Comparison of ENCODE assay signal across 1 cellular context in the genomic region with DNA sequence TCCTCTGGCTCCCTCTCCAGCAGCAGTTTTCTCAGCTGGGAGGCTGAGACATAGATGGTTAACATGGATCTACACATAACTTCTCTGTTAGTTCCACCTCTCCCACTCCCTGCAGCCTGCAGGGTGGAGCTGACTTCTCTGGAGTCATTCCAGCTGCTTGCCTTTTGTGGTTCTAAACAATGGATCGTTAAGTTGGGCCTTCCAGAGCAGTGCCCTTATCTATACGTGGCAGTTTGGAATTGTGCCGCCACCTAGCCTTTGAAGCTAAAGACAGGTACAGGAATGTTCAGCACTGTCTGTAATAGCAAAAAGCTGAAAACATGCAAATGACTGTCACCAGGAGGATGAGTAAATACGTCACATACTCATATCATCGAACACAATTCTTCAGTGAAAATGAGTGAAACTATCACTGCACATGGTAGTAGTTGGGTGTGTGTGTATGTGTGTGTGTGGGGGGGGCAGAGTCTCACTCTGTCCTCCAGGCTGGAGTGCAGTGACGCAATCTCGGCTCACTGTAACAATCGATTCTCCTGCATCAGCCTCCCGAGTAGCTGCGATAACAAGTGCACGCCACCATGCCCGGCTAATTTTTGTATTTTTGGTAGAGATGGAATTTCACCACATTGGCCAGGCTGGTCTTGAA.
TF ChIP-seq lines count a peak whose summit lies in the region.

No MANE protein-coding gene starts in this region.

TF ChIP-seq in K562, 482 proteins besides CTCF, POLR2A, EP300 and RAD21 (continued from another document and continues in another):
- TF ChIP-seq ZFX (CRISPR knock-in tag; IDR thresholded peaks at IDR 0.05), result peak; percentile 43; the same call in 1 of the 2 replicates
- no peak for TF ChIP-seq NFATC3 (IDR thresholded peaks at IDR 0.05)
- TF ChIP-seq HNRNPK (IDR thresholded peaks at IDR 0.05; ENCODE audit: low read depth, low read length, poor library complexity, severe bottlenecking), result no peak
- no peak for TF ChIP-seq NFYB (IDR thresholded peaks at IDR 0.05; ENCODE audit: extremely low read depth, insufficient read length)
- TF ChIP-seq, protein P1, sequence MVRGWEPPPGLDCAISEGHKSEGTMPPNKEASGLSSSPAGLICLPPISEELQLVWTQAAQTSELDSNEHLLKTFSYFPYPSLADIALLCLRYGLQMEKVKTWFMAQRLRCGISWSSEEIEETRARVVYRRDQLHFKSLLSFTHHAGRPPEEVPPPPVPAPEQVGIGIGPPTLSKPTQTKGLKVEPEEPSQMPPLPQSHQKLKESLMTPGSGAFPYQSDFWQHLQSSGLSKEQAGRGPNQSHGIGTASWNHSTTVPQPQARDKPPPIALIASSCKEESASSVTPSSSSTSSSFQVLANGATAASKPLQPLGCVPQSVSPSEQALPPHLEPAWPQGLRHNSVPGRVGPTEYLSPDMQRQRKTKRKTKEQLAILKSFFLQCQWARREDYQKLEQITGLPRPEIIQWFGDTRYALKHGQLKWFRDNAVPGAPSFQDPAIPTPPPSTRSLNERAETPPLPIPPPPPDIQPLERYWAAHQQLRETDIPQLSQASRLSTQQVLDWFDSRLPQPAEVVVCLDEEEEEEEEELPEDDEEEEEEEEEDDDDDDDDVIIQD (CRISPR knock-in tag; IDR thresholded peaks at IDR 0.05), result no peak
- TF ChIP-seq ARID1B (IDR thresholded peaks at IDR 0.05), result peak; percentile 50
- TF ChIP-seq, protein P2, sequence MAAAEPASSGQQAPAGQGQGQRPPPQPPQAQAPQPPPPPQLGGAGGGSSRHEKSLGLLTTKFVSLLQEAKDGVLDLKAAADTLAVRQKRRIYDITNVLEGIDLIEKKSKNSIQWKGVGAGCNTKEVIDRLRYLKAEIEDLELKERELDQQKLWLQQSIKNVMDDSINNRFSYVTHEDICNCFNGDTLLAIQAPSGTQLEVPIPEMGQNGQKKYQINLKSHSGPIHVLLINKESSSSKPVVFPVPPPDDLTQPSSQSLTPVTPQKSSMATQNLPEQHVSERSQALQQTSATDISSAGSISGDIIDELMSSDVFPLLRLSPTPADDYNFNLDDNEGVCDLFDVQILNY (CRISPR knock-in tag; IDR thresholded peaks at IDR 0.05), result no peak
- peak; percentile 69 for TF ChIP-seq NFIC (IDR thresholded peaks at IDR 0.05)
- TF ChIP-seq TCF3 (CRISPR knock-in tag; IDR thresholded peaks at IDR 0.05), result peak; percentile 57
- TF ChIP-seq ZNF717 (CRISPR knock-in tag; IDR thresholded peaks at IDR 0.05), result no peak
- TF ChIP-seq, protein P3, sequence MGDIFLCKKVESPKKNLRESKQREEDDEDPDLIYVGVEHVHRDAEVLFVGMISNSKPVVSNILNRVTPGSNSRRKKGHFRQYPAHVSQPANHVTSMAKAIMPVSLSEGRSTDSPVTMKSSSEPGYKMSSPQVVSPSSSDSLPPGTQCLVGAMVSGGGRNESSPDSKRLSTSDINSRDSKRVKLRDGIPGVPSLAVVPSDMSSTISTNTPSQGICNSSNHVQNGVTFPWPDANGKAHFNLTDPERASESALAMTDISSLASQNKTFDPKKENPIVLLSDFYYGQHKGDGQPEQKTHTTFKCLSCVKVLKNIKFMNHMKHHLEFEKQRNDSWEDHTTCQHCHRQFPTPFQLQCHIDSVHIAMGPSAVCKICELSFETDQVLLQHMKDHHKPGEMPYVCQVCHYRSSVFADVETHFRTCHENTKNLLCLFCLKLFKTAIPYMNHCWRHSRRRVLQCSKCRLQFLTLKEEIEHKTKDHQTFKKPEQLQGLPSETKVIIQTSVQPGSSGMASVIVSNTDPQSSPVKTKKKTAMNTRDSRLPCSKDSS (IDR thresholded peaks at IDR 0.05; ENCODE audit: low read depth, partially characterized antibody), result no peak
- TF ChIP-seq ZNF143 (CRISPR knock-in tag; IDR thresholded peaks at IDR 0.05), result no peak
- no peak for TF ChIP-seq RBM34 (IDR thresholded peaks at IDR 0.05; ENCODE audit: borderline replicate concordance, insufficient read depth, low read length)
- TF ChIP-seq MIER1 (IDR thresholded peaks at IDR 0.05; ENCODE audit: low read depth), result no peak
- TF ChIP-seq, protein P4, sequence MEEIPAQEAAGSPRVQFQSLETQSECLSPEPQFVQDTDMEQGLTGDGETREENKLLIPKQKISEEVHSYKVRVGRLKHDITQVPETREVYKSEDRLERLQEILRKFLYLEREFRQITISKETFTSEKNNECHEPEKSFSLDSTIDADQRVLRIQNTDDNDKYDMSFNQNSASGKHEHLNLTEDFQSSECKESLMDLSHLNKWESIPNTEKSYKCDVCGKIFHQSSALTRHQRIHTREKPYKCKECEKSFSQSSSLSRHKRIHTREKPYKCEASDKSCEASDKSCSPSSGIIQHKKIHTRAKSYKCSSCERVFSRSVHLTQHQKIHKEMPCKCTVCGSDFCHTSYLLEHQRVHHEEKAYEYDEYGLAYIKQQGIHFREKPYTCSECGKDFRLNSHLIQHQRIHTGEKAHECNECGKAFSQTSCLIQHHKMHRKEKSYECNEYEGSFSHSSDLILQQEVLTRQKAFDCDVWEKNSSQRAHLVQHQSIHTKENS (CRISPR knock-in tag; IDR thresholded peaks at IDR 0.05), result no peak
- no peak for TF ChIP-seq CCAR2 (IDR thresholded peaks at IDR 0.05; ENCODE audit: low read depth, low read length)
- TF ChIP-seq SIX5 (IDR thresholded peaks at IDR 0.05; ENCODE audit: borderline replicate concordance in 1 of 2, insufficient read depth in 1 of 2, low read depth in 1 of 2, low read length in 2 of 2), result no peak
- TF ChIP-seq NR4A1 (CRISPR knock-in tag; IDR thresholded peaks at IDR 0.05), result no peak
- peak; percentile 57; the same call in 1 of the 2 replicates for TF ChIP-seq NR4A1 (tag; IDR thresholded peaks at IDR 0.05)
- no peak for TF ChIP-seq BHLHE40 (IDR thresholded peaks at IDR 0.05; ENCODE audit: low read length)
- no peak for TF ChIP-seq PHTF2 (CRISPR knock-in tag; IDR thresholded peaks at IDR 0.05)
- TF ChIP-seq TRIM28 (IDR thresholded peaks at IDR 0.05), result 0 out of 2 replicates have a peak, but pooled peaks have one; percentile 22
- TF ChIP-seq ZNF12 (CRISPR knock-in tag; IDR thresholded peaks at IDR 0.05), result no peak
- no peak for TF ChIP-seq ZNF445 (CRISPR knock-in tag; IDR thresholded peaks at IDR 0.05; ENCODE audit: low read depth)
- TF ChIP-seq, protein P5, sequence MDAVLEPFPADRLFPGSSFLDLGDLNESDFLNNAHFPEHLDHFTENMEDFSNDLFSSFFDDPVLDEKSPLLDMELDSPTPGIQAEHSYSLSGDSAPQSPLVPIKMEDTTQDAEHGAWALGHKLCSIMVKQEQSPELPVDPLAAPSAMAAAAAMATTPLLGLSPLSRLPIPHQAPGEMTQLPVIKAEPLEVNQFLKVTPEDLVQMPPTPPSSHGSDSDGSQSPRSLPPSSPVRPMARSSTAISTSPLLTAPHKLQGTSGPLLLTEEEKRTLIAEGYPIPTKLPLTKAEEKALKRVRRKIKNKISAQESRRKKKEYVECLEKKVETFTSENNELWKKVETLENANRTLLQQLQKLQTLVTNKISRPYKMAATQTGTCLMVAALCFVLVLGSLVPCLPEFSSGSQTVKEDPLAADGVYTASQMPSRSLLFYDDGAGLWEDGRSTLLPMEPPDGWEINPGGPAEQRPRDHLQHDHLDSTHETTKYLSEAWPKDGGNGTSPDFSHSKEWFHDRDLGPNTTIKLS (IDR thresholded peaks at IDR 0.05; ENCODE audit: borderline replicate concordance, low read depth), result peak; percentile 59; the same call in 1 of the 2 replicates
- no peak for TF ChIP-seq ZNF830 (CRISPR knock-in tag; IDR thresholded peaks at IDR 0.05)
- TF ChIP-seq, protein P6, sequence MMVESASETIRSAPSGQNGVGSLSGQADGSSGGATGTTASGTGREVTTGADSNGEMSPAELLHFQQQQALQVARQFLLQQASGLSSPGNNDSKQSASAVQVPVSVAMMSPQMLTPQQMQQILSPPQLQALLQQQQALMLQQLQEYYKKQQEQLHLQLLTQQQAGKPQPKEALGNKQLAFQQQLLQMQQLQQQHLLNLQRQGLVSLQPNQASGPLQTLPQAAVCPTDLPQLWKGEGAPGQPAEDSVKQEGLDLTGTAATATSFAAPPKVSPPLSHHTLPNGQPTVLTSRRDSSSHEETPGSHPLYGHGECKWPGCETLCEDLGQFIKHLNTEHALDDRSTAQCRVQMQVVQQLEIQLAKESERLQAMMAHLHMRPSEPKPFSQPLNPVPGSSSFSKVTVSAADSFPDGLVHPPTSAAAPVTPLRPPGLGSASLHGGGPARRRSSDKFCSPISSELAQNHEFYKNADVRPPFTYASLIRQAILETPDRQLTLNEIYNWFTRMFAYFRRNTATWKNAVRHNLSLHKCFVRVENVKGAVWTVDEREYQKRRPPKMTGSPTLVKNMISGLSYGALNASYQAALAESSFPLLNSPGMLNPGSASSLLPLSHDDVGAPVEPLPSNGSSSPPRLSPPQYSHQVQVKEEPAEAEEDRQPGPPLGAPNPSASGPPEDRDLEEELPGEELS (CRISPR knock-in tag; IDR thresholded peaks at IDR 0.05; ENCODE audit: borderline replicate concordance), result no peak
- no peak for TF ChIP-seq ZBTB7A (IDR thresholded peaks at IDR 0.05; ENCODE audit: borderline replicate concordance, control insufficient read depth, low read depth, low read length)
- TF ChIP-seq RFX5 (IDR thresholded peaks at IDR 0.05; ENCODE audit: low read depth, low read length), result no peak
- peak; percentile 46 for TF ChIP-seq SMARCA4 (IDR thresholded peaks at IDR 0.05)
- peak in 1 of 2 experiments; percentile 73; a peak in 1 of 4 replicates for TF ChIP-seq SRF (CRISPR knock-in tag; IDR thresholded peaks at IDR 0.05)
- peak; percentile 54 for TF ChIP-seq CXXC5 (CRISPR knock-in tag; IDR thresholded peaks at IDR 0.05)
- no peak for TF ChIP-seq ZBED1 (IDR thresholded peaks at IDR 0.05)
- TF ChIP-seq ELF4 (CRISPR knock-in tag; IDR thresholded peaks at IDR 0.05), result peak; percentile 17; the same call in 1 of the 2 replicates
- TF ChIP-seq ATF1 (CRISPR knock-in tag; IDR thresholded peaks at IDR 0.05), result no peak
- peak; percentile 65; the same call in 1 of the 2 replicates for TF ChIP-seq ATF1 (tag; IDR thresholded peaks at IDR 0.05)
- TF ChIP-seq, protein P7, sequence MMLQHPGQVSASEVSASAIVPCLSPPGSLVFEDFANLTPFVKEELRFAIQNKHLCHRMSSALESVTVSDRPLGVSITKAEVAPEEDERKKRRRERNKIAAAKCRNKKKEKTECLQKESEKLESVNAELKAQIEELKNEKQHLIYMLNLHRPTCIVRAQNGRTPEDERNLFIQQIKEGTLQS (IDR thresholded peaks at IDR 0.05), result peak; percentile 82
- TF ChIP-seq, protein P7 (CRISPR knock-in tag; conservative IDR thresholded peaks at IDR 0.05), result no peak
- no peak for TF ChIP-seq SMARCC2 (IDR thresholded peaks at IDR 0.05; ENCODE audit: low read depth)
- TF ChIP-seq, protein P8, sequence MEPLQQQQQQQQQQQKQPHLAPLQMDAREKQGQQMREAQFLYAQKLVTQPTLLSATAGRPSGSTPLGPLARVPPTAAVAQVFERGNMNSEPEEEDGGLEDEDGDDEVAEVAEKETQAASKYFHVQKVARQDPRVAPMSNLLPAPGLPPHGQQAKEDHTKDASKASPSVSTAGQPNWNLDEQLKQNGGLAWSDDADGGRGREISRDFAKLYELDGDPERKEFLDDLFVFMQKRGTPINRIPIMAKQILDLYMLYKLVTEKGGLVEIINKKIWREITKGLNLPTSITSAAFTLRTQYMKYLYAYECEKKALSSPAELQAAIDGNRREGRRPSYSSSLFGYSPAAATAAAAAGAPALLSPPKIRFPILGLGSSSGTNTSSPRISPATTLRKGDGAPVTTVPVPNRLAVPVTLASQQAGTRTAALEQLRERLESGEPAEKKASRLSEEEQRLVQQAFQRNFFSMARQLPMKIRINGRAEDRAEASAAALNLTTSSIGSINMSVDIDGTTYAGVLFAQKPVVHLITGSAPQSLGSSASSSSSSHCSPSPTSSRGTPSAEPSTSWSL (CRISPR knock-in tag; IDR thresholded peaks at IDR 0.05; ENCODE audit: borderline replicate concordance), result no peak
- TF ChIP-seq ZEB2 (IDR thresholded peaks at IDR 0.05), result peak; percentile 71
